Comparison of ENCODE assay signal across 1 cellular context in genomic region chr17:1829579-1830257, GRCh38.
TF ChIP-seq lines count a peak whose summit lies in the region.

Gene RPA1 (plus strand): TSS chr17:1830005. CDS start chr17:1830094, 89 bp downstream.
A gene with protein sequence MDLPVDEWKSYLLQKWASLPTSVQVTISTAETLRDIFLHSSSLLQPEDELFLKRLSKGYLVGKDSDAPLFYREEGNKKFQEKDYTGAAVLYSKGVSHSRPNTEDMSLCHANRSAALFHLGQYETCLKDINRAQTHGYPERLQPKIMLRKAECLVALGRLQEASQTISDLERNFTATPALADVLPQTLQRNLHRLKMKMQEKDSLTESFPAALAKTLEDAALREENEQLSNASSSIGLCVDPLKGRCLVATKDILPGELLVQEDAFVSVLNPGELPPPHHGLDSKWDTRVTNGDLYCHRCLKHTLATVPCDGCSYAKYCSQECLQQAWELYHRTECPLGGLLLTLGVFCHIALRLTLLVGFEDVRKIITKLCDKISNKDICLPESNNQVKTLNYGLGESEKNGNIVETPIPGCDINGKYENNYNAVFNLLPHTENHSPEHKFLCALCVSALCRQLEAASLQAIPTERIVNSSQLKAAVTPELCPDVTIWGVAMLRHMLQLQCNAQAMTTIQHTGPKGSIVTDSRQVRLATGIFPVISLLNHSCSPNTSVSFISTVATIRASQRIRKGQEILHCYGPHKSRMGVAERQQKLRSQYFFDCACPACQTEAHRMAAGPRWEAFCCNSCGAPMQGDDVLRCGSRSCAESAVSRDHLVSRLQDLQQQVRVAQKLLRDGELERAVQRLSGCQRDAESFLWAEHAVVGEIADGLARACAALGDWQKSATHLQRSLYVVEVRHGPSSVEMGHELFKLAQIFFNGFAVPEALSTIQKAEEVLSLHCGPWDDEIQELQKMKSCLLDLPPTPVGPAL (minus strand): TSS chr17:1829902. CDS start chr17:1827994, 1,908 bp downstream.

TF ChIP-seq in WTC11, 78 proteins besides CTCF, POLR2A, EP300 and RAD21 (continued from another document and continues in another):
- TF ChIP-seq, protein P1, sequence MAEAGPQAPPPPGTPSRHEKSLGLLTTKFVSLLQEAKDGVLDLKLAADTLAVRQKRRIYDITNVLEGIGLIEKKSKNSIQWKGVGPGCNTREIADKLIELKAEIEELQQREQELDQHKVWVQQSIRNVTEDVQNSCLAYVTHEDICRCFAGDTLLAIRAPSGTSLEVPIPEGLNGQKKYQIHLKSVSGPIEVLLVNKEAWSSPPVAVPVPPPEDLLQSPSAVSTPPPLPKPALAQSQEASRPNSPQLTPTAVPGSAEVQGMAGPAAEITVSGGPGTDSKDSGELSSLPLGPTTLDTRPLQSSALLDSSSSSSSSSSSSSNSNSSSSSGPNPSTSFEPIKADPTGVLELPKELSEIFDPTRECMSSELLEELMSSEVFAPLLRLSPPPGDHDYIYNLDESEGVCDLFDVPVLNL (CRISPR knock-in tag; IDR thresholded peaks at IDR 0.05; ENCODE audit: borderline replicate concordance, low read depth) = peak; percentile 32; the same call in 1 of the 2 replicates
- TF ChIP-seq ZMAT4 (CRISPR knock-in tag; IDR thresholded peaks at IDR 0.05) = no peak
- peak; percentile 27; the same call in 1 of the 2 replicates for TF ChIP-seq RELA (CRISPR knock-in tag; IDR thresholded peaks at IDR 0.05; ENCODE audit: borderline replicate concordance)
- TF ChIP-seq ZNF423 (CRISPR knock-in tag; IDR thresholded peaks at IDR 0.05) = no peak
- no peak for TF ChIP-seq OVOL2 (CRISPR knock-in tag; IDR thresholded peaks at IDR 0.05; ENCODE audit: borderline replicate concordance)
- TF ChIP-seq ELF4 (CRISPR knock-in tag; IDR thresholded peaks at IDR 0.05; ENCODE audit: low read depth) = no peak; the same call in 1 of the 2 replicates
- no peak for TF ChIP-seq ZNF281 (CRISPR knock-in tag; IDR thresholded peaks at IDR 0.05)
- peak; percentile 98 for TF ChIP-seq SP1 (CRISPR knock-in tag; conservative IDR thresholded peaks at IDR 0.05)
- no peak for TF ChIP-seq MLX (CRISPR knock-in tag; IDR thresholded peaks at IDR 0.05)
- no peak for TF ChIP-seq JUN (CRISPR knock-in tag; IDR thresholded peaks at IDR 0.05)
- TF ChIP-seq GABPB1 (CRISPR knock-in tag; IDR thresholded peaks at IDR 0.05) = no peak
- TF ChIP-seq USF2 (CRISPR knock-in tag; IDR thresholded peaks at IDR 0.05) = peak; percentile 100
- TF ChIP-seq TEAD1 (CRISPR knock-in tag; IDR thresholded peaks at IDR 0.05) = peak; percentile 64; the same call in 1 of the 2 replicates
- TF ChIP-seq ZNF263 (CRISPR knock-in tag; IDR thresholded peaks at IDR 0.05; ENCODE audit: low read depth) = no peak
- no peak for TF ChIP-seq NFATC4 (CRISPR knock-in tag; IDR thresholded peaks at IDR 0.05)
- TF ChIP-seq, protein P2, sequence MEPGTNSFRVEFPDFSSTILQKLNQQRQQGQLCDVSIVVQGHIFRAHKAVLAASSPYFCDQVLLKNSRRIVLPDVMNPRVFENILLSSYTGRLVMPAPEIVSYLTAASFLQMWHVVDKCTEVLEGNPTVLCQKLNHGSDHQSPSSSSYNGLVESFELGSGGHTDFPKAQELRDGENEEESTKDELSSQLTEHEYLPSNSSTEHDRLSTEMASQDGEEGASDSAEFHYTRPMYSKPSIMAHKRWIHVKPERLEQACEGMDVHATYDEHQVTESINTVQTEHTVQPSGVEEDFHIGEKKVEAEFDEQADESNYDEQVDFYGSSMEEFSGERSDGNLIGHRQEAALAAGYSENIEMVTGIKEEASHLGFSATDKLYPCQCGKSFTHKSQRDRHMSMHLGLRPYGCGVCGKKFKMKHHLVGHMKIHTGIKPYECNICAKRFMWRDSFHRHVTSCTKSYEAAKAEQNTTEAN (CRISPR knock-in tag; IDR thresholded peaks at IDR 0.05) = peak; percentile 73; the same call in 1 of the 2 replicates
- TF ChIP-seq GTF2I (CRISPR knock-in tag; conservative IDR thresholded peaks at IDR 0.05) = no peak
- TF ChIP-seq ZBTB21 (CRISPR knock-in tag; IDR thresholded peaks at IDR 0.05; ENCODE audit: borderline replicate concordance) = 0 out of 2 replicates have a peak, but pooled peaks have one; percentile 36
- TF ChIP-seq ETV6 (CRISPR knock-in tag; IDR thresholded peaks at IDR 0.05) = no peak; the same call in 1 of the 2 replicates
- TF ChIP-seq, protein P3, sequence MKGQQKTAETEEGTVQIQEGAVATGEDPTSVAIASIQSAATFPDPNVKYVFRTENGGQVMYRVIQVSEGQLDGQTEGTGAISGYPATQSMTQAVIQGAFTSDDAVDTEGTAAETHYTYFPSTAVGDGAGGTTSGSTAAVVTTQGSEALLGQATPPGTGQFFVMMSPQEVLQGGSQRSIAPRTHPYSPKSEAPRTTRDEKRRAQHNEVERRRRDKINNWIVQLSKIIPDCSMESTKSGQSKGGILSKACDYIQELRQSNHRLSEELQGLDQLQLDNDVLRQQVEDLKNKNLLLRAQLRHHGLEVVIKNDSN (CRISPR knock-in tag; IDR thresholded peaks at IDR 0.05) = peak; percentile 92
- no peak for TF ChIP-seq ZNF121 (CRISPR knock-in tag; IDR thresholded peaks at IDR 0.05)
- TF ChIP-seq ZNF425 (CRISPR knock-in tag; conservative IDR thresholded peaks at IDR 0.05) = no peak
- TF ChIP-seq FOXP1 (CRISPR knock-in tag; IDR thresholded peaks at IDR 0.05; ENCODE audit: borderline replicate concordance) = peak; percentile 87; the same call in 1 of the 2 replicates
- peak; percentile 16; the same call in 1 of the 2 replicates for TF ChIP-seq NFE2L1 (CRISPR knock-in tag; IDR thresholded peaks at IDR 0.05)
- TF ChIP-seq ZNF512 (CRISPR knock-in tag; IDR thresholded peaks at IDR 0.05; ENCODE audit: borderline replicate concordance) = no peak
- no peak for TF ChIP-seq SMAD4 (CRISPR knock-in tag; IDR thresholded peaks at IDR 0.05)
- TF ChIP-seq ZSCAN18 (CRISPR knock-in tag; IDR thresholded peaks at IDR 0.05) = no peak
- peak; percentile 50; the same call in 1 of the 2 replicates for TF ChIP-seq CBFB (CRISPR knock-in tag; IDR thresholded peaks at IDR 0.05; ENCODE audit: low read depth)
- TF ChIP-seq ZNF671 (CRISPR knock-in tag; IDR thresholded peaks at IDR 0.05) = no peak
- TF ChIP-seq, protein P4, sequence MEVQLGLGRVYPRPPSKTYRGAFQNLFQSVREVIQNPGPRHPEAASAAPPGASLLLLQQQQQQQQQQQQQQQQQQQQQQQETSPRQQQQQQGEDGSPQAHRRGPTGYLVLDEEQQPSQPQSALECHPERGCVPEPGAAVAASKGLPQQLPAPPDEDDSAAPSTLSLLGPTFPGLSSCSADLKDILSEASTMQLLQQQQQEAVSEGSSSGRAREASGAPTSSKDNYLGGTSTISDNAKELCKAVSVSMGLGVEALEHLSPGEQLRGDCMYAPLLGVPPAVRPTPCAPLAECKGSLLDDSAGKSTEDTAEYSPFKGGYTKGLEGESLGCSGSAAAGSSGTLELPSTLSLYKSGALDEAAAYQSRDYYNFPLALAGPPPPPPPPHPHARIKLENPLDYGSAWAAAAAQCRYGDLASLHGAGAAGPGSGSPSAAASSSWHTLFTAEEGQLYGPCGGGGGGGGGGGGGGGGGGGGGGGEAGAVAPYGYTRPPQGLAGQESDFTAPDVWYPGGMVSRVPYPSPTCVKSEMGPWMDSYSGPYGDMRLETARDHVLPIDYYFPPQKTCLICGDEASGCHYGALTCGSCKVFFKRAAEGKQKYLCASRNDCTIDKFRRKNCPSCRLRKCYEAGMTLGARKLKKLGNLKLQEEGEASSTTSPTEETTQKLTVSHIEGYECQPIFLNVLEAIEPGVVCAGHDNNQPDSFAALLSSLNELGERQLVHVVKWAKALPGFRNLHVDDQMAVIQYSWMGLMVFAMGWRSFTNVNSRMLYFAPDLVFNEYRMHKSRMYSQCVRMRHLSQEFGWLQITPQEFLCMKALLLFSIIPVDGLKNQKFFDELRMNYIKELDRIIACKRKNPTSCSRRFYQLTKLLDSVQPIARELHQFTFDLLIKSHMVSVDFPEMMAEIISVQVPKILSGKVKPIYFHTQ (CRISPR knock-in tag; IDR thresholded peaks at IDR 0.05) = no peak
- no peak for TF ChIP-seq IRF2 (CRISPR knock-in tag; IDR thresholded peaks at IDR 0.05; ENCODE audit: borderline replicate concordance, low read depth)
- TF ChIP-seq CDX4 (CRISPR knock-in tag; IDR thresholded peaks at IDR 0.05; ENCODE audit: borderline replicate concordance) = no peak
